ENCODE assay signal across 9 cellular contexts in genomic region chr14:65791551-65791981, GRCh38.
A peak's percentile ranks its signal among the peaks of the same experiment; 100 is the strongest.
DNase-seq lines count a peak whose midpoint lies in the region; ATAC-seq and TF ChIP-seq lines count a peak whose summit lies in the region.
"Had no signal": no experiment of that assay in that cellular context is flagged by ENCODE, and none has a peak within 500 bp of the region (broad histone marks: within the 10 kb centered on the region; RNA-seq: fewer than 3 reads in every experiment).

No MANE protein-coding gene starts in this region.

- no peak overlapping the region for H3K4me2 ChIP-seq in Karpas-422 (ENCODE audit: low read depth, low read length, poor library complexity, severe bottlenecking)

- H3K4me1 Mint-ChIP-seq in activated naive CD8-positive, alpha-beta T cell treated with anti-CD3 and anti-CD28 coated beads, Interleukin-2, amount 50 U/mL, for 24 hours: no peaks in the 10 kb centered on the region
- no peaks in the 10 kb centered on the region for H3K4me1 Mint-ChIP-seq in activated naive CD8-positive, alpha-beta T cell treated with anti-CD3 and anti-CD28 coated beads for 36 hours

- ATAC-seq in activated naive CD8-positive, alpha-beta T cell treated with anti-CD3 and anti-CD28 coated beads, Interleukin-2, amount 50 U/mL, for 24 hours: peak; percentile 61
- no peak for ATAC-seq in stimulated activated naive CD8-positive, alpha-beta T cell treated with anti-CD3 and anti-CD28 coated beads, Interleukin-15, Interleukin-2, amounts not matched to agents 100 U/mL and 50 U/mL, for 24 hours
- no peak for ATAC-seq in body of pancreas

- H3K27me3 ChIP-seq in body of pancreas (no peaks in the 10 kb centered on the region), Karpas-422 (ENCODE audit: low read length) (no peaks in the 10 kb centered on the region)

- no peak for DNase-seq in activated naive CD8-positive, alpha-beta T cell treated with anti-CD3 and anti-CD28 coated beads, Interleukin-2, amount 50 U/mL, for 24 hours
- DNase-seq in activated naive CD8-positive, alpha-beta T cell treated with anti-CD3 and anti-CD28 coated beads for 36 hours: no peak
- DNase-seq in SK-N-DZ (ENCODE audit: low spot score) (peak; percentile 32), fibroblast of mammary gland (ENCODE audit: low read depth) (peak; percentile 35), body of pancreas (no peak), NCI-H526 (lab: John Stamatoyannopoulos, UW) (no peak), Karpas-422 (no peak)
- DNase-seq in stimulated activated naive CD8-positive, alpha-beta T cell treated with anti-CD3 and anti-CD28 coated beads, Interleukin-15, Interleukin-2, amounts not matched to agents 100 U/mL and 50 U/mL, for 24 hours: peak; percentile 9

- peaks cover 16% of the 10 kb centered on the region for H3K4me1 ChIP-seq in body of pancreas
- no peaks in the 10 kb centered on the region for H3K4me1 ChIP-seq in Karpas-422 (ENCODE audit: low read length)

- H3K9me3 Mint-ChIP-seq in activated naive CD8-positive, alpha-beta T cell treated with anti-CD3 and anti-CD28 coated beads, Interleukin-2, amount 50 U/mL, for 24 hours: no peaks in the 10 kb centered on the region
- no peaks in the 10 kb centered on the region for H3K9me3 Mint-ChIP-seq in activated naive CD8-positive, alpha-beta T cell treated with anti-CD3 and anti-CD28 coated beads for 36 hours

- no peak overlapping the region for H2AFZ ChIP-seq in Karpas-422 (ENCODE audit: low read length)

- TF ChIP-seq CTCF in fibroblast of mammary gland (conservative IDR thresholded peaks at IDR 0.05; ENCODE audit: control insufficient read depth, insufficient read depth, low read depth, low read length) (no peak), body of pancreas (IDR thresholded peaks at IDR 0.05) (no peak)

- H3K9me3 ChIP-seq in body of pancreas (no peaks in the 10 kb centered on the region), Karpas-422 (ENCODE audit: low read length) (no peaks in the 10 kb centered on the region)

- no peak overlapping the region for H3K9ac ChIP-seq in Karpas-422 (ENCODE audit: low read length)

- H3K36me3 ChIP-seq in body of pancreas (replicated peaks in 1 of 2; ENCODE audit: insufficient read depth in 1 of 2, low read depth in 2 of 2) (no peaks in the 10 kb centered on the region), Karpas-422 (ENCODE audit: insufficient read depth, low read length) (no peaks in the 10 kb centered on the region)

- intact Hi-C loops in body of pancreas (cut with DNase I): no loop called here

- no peaks in the 10 kb centered on the region for H4K20me1 ChIP-seq in Karpas-422 (ENCODE audit: insufficient read depth, low read depth, low read length)

- no peaks in the 10 kb centered on the region for H3K79me2 ChIP-seq in Karpas-422 (ENCODE audit: low read length)

- no peak for TF ChIP-seq POLR2A in body of pancreas (IDR thresholded peaks at IDR 0.05)

- H3K9me2 ChIP-seq in Karpas-422 (replicated peaks; ENCODE audit: insufficient read depth, low read length): no peaks in the 10 kb centered on the region

- H3K27me3 Mint-ChIP-seq in activated naive CD8-positive, alpha-beta T cell treated with anti-CD3 and anti-CD28 coated beads, Interleukin-2, amount 50 U/mL, for 24 hours: peaks cover 11% of the 10 kb centered on the region
- H3K27me3 Mint-ChIP-seq in activated naive CD8-positive, alpha-beta T cell treated with anti-CD3 and anti-CD28 coated beads for 36 hours: no peaks in the 10 kb centered on the region

- H3K27ac Mint-ChIP-seq in activated naive CD8-positive, alpha-beta T cell treated with anti-CD3 and anti-CD28 coated beads, Interleukin-2, amount 50 U/mL, for 24 hours: no peak overlapping the region
- H3K27ac Mint-ChIP-seq in activated naive CD8-positive, alpha-beta T cell treated with anti-CD3 and anti-CD28 coated beads for 36 hours: no peak overlapping the region

- no peaks in the 10 kb centered on the region for H3K36me3 Mint-ChIP-seq in activated naive CD8-positive, alpha-beta T cell treated with anti-CD3 and anti-CD28 coated beads, Interleukin-2, amount 50 U/mL, for 24 hours (ENCODE audit: low read depth)
- H3K36me3 Mint-ChIP-seq in activated naive CD8-positive, alpha-beta T cell treated with anti-CD3 and anti-CD28 coated beads for 36 hours: no peaks in the 10 kb centered on the region

- no peak overlapping the region for H3K4me3 Mint-ChIP-seq in activated naive CD8-positive, alpha-beta T cell treated with anti-CD3 and anti-CD28 coated beads, Interleukin-2, amount 50 U/mL, for 24 hours
- H3K4me3 Mint-ChIP-seq in activated naive CD8-positive, alpha-beta T cell treated with anti-CD3 and anti-CD28 coated beads for 36 hours: no peak overlapping the region

- H3K4me3 ChIP-seq in fibroblast of mammary gland (ENCODE audit: control insufficient read depth, low read depth, low read length) (no peak overlapping the region), body of pancreas (no peak overlapping the region), Karpas-422 (ENCODE audit: low read length) (no peak overlapping the region)
- H3K4me3 ChIP-seq: lung had no signal

- WGBS in body of pancreas, 2 donors: 80 to 83% methylated on average over 4 of the region's 4 CpGs

- H3K27ac ChIP-seq in body of pancreas (no peak overlapping the region), Karpas-422 (ENCODE audit: low read length) (no peak overlapping the region)

Comparison
In these comparisons a context has a peak if more than half of its experiments do, and no peak if none do; other contexts are left out.
1. DNase-seq: peak in SK-N-DZ (single experiment), fibroblast of mammary gland (single experiment) and stimulated activated naive CD8-positive, alpha-beta T cell treated with anti-CD3 and anti-CD28 coated beads, Interleukin-15, Interleukin-2, amounts not matched to agents 100 U/mL and 50 U/mL, for 24 hours (single experiment); none in activated naive CD8-positive, alpha-beta T cell treated with anti-CD3 and anti-CD28 coated beads, Interleukin-2, amount 50 U/mL, for 24 hours (single experiment), activated naive CD8-positive, alpha-beta T cell treated with anti-CD3 and anti-CD28 coated beads for 36 hours (single experiment), body of pancreas (0 of 4), NCI-H526 (0 of 2) and Karpas-422 (single experiment).